Comparison of ENCODE assay signal across 12 cellular contexts in genomic region chr12:13124661-13125505, GRCh38. TPM values are rescaled to one million over a fixed set of nuclear protein-coding genes. Genes with fewer than 3 reads are reported as not detected.
DNase-seq lines count a peak whose midpoint lies in the region; ATAC-seq, FAIRE-seq and TF ChIP-seq lines count a peak whose summit lies in the region.
"Had no signal": no experiment of that assay in that cellular context is flagged by ENCODE, and none has a peak within 500 bp of the region (broad histone marks: within the 10 kb centered on the region; RNA-seq: fewer than 3 reads in every experiment).

No MANE protein-coding gene starts in this region.

- no peak overlapping the region for H2BK120ac ChIP-seq in neuronal stem cell (ENCODE audit: low read depth, low read length)

- intact Hi-C loops in Panc1 (cut with micrococcal nuclease; ENCODE audit: unreplicated experiment), result no loop called here

- no peak for DNase-seq in Panc1 (ENCODE audit: low read depth, low spot score)
- DNase-seq in epithelial cell of prostate (ENCODE audit: low read depth, low spot score), result no peak
- no peak for DNase-seq in neuronal stem cell (ENCODE audit: low spot score)
- no peak for DNase-seq in WERI-Rb-1
- DNase-seq in NCI-H82 treated with DMSO at 0.1 percent for 48 hours (lab: John Stamatoyannopoulos, UW; ENCODE audit: unreplicated experiment), result no peak
- DNase-seq: DMS 273 treated with DMSO at 0.1 percent for 48 hours; NCI-H526; stimulated activated CD8-positive, alpha-beta memory T cell treated with anti-CD3 and anti-CD28 coated beads, Interleukin-4, amount 100 ng/mL, for 48 hours had no signal

- POLR2A ChIA-PET in Panc1 (lab: Charles Lee), result no interaction called here

- FAIRE-seq in G401.6 (lab: Jason Lieb, UNC), result peak; percentile 97
- FAIRE-seq: GM18507 had no signal

- no peak overlapping the region for H2BK5ac ChIP-seq in neuronal stem cell (ENCODE audit: low read length)

- H3K27me3 ChIP-seq in Panc1 (ENCODE audit: control insufficient read depth, insufficient read depth, low read length), result no peaks in the 10 kb centered on the region
- H3K27me3 ChIP-seq in neuronal stem cell (ENCODE audit: control insufficient read depth in 3 of 3, insufficient read depth in 3 of 3, low read depth in 1 of 3, low read length in 3 of 3), result no peaks in the 10 kb centered on the region
- H3K27me3 ChIP-seq in WERI-Rb-1 (ENCODE audit: insufficient read depth, low read depth, severe bottlenecking), result no peaks in the 10 kb centered on the region

- H3K4me3 ChIP-seq in Panc1 (ENCODE audit: low read depth in 2 of 2, low read length in 2 of 2), result no peak overlapping the region
- no peak overlapping the region for H3K4me3 ChIP-seq in neuronal stem cell (ENCODE audit: low read length in 2 of 2)
- H3K4me3 ChIP-seq in WERI-Rb-1 (ENCODE audit: low read depth, low read length), result no peak overlapping the region

- no peak overlapping the region for H3K9ac ChIP-seq in neuronal stem cell (ENCODE audit: low read depth, low read length, poor library complexity)

- in situ Hi-C loops in Panc1 (cut with HindIII; ENCODE audit: low pct_unique_long_range_greater_than_20kb, low sequenced_read_pairs), result no loop called here

- no peak for TF ChIP-seq CTCF in Panc1 (IDR thresholded peaks at IDR 0.05)
- TF ChIP-seq CTCF in WERI-Rb-1 (IDR thresholded peaks at IDR 0.05; ENCODE audit: low read depth, low read length), result no peak

- H3K36me3 ChIP-seq in Panc1 (ENCODE audit: control insufficient read depth, insufficient read depth, low read length) (no peaks in the 10 kb centered on the region), neuronal stem cell (replicated peaks in 1 of 2; ENCODE audit: control insufficient read depth in 2 of 2, insufficient read depth in 2 of 2, low read length in 2 of 2) (no peaks in the 10 kb centered on the region), WERI-Rb-1 (no peaks in the 10 kb centered on the region)

- H4K8ac ChIP-seq in neuronal stem cell (ENCODE audit: low read depth, low read length), result no peak overlapping the region

- no peak overlapping the region for H4K91ac ChIP-seq in neuronal stem cell (ENCODE audit: low read depth, low read length, poor library complexity)

- H2BK15ac ChIP-seq in neuronal stem cell (ENCODE audit: low read length), result no peak overlapping the region

- CTCF ChIA-PET in Panc1 (lab: Charles Lee), result no interaction called here

- H3K27ac ChIP-seq in Panc1 (ENCODE audit: low read length) (peak overlapping the region; percentile 34; the same call in 1 of the 2 replicates), epithelial cell of prostate (peak overlapping the region; percentile 17), neuronal stem cell (replicated peaks; ENCODE audit: low read length) (peak overlapping the region; percentile 20), WERI-Rb-1 (no peak overlapping the region)

- H3K4me2 ChIP-seq in neuronal stem cell (ENCODE audit: insufficient read depth, low read length, poor library complexity, severe bottlenecking), result no peak overlapping the region

- WGBS in neuronal stem cell (ENCODE audit: extremely low coverage in 2 of 2, insufficient read length in 2 of 2, insufficient replicate concordance in 1 of 2), 2 donors, result no CpG with 5 or more reads among the region's 7 CpGs

- no peak overlapping the region for H2BK12ac ChIP-seq in neuronal stem cell (ENCODE audit: low read length)

- ATAC-seq in Panc1 (no peak), HG03457 (IDR thresholded peaks at IDR 0.05; ENCODE audit: unreplicated experiment) (no peak), HG02642 (IDR thresholded peaks at IDR 0.05; ENCODE audit: poor library complexity, unreplicated experiment) (no peak)

- no peak overlapping the region for H3K23ac ChIP-seq in neuronal stem cell (ENCODE audit: low read depth, low read length, poor library complexity)

- H3K4ac ChIP-seq in neuronal stem cell (ENCODE audit: low read length), result no peak overlapping the region

- BruUV-seq in Panc1 (replicated peaks; lab: Mats Ljungman, UMichigan), result no TSS peak

- H3K79me1 ChIP-seq in neuronal stem cell (ENCODE audit: low read depth, low read length), result no peaks in the 10 kb centered on the region

- peak overlapping the region; percentile 69 for H2AFZ ChIP-seq in neuronal stem cell (ENCODE audit: low read length)

- peak overlapping the region; percentile 76 for H3K18ac ChIP-seq in neuronal stem cell (ENCODE audit: low read length)

- no peak overlapping the region for H2AK5ac ChIP-seq in neuronal stem cell (ENCODE audit: low read depth, low read length)

- H3K14ac ChIP-seq in neuronal stem cell (ENCODE audit: low read length), result no peak overlapping the region

- H3K9me3 ChIP-seq in Panc1 (ENCODE audit: control insufficient read depth, insufficient read depth, low read depth, low read length) (no peaks in the 10 kb centered on the region), neuronal stem cell (replicated peaks in 1 of 2; ENCODE audit: control insufficient read depth in 2 of 2, insufficient read depth in 1 of 2, low read depth in 1 of 2, low read length in 2 of 2) (no peaks in the 10 kb centered on the region), WERI-Rb-1 (ENCODE audit: severe bottlenecking) (no peaks in the 10 kb centered on the region)

- H3K4me1 ChIP-seq in Panc1 (ENCODE audit: control insufficient read depth, insufficient read depth, low read length), result peaks cover 22% of the 10 kb centered on the region
- peaks cover 16 to 22% of the 10 kb centered on the region in 2 donors for H3K4me1 ChIP-seq in neuronal stem cell (ENCODE audit: control insufficient read depth in 2 of 2, insufficient read depth in 1 of 2, low read depth in 1 of 2, low read length in 2 of 2)

RNA-seq across cellular contexts. Expression of gene GSG1, which starts 21.4 kb away (rescaled TPM):
- not detected for total RNA-seq in Panc1 (2021; ENCODE audit: unreplicated experiment)
- polyA plus RNA-seq in Panc1 (2012; ENCODE audit: insufficient read length), result not detected
- polyA plus RNA-seq in neuronal stem cell (2013, experiment 1 of 2), result 0.04 TPM
- polyA plus RNA-seq in neuronal stem cell (2013, experiment 2 of 2), result not detected
